In the genomic region with DNA sequence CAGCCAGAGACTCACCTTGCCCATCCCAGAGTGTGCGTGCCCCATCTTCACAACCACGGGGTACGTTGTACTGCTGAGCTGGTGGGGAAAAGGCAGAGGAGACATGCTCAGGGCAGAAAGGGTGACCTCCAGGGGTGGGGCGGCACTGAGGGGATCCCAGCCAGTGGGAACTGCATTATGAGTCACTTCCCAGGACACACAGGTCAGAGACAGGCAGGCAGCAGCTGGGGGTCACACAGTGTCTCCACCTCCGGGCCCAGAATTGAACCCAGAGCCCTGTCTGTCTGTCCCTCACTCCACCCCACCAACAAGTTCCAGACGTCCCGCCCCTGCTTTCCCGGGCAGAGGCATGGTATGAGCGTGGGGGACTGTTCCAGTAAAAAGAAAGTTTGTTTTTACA, we compare ENCODE assay signal across 15 cellular contexts. TPM values are rescaled to one million over a fixed set of nuclear protein-coding genes. Genes with fewer than 3 reads are reported as not detected.
"Had no signal": no experiment of that assay in that cellular context is flagged by ENCODE, and none has a peak within 500 bp of the region (broad histone marks: within the 10 kb centered on the region; RNA-seq: fewer than 3 reads in every experiment).

No MANE protein-coding gene starts in this region.

- ATAC-seq: activated naive CD4-positive, alpha-beta T cell treated with anti-CD3 and anti-CD28 coated beads, Interleukin-2, amount 50 U/mL, for 72 hours; foreskin keratinocyte had no signal

- DNase-seq: activated CD4-positive, alpha-beta T cell treated with anti-CD3 and anti-CD28 coated beads, Interleukin-2, amount 50 U/mL, for 1 hour; activated CD4-positive, CD25-positive, alpha-beta regulatory T cell; activated effector memory CD4-positive, alpha-beta T cell treated with anti-CD3 and anti-CD28 coated beads, Interleukin-2, amount 50 U/mL, for 16 hours; amygdala; dermis blood vessel endothelial cell; endodermal cell; foreskin keratinocyte; immature natural killer cell; stimulated activated CD4-positive, alpha-beta T cell treated with anti-CD3 and anti-CD28 coated beads, Interleukin-4, amount 100 ng/mL, for 4 hours; stomach had no signal

- H3K9ac ChIP-seq: neural progenitor cell, parathyroid adenoma had no signal

- H3K4me3 ChIP-seq: neural progenitor cell, skin epidermis, stomach, thoracic aorta had no signal

- H3K4me1 ChIP-seq: parathyroid adenoma had no signal

- H3K27ac ChIP-seq: foreskin keratinocyte, neural progenitor cell, parathyroid adenoma, skin epidermis, stomach, thoracic aorta had no signal

- H3K27me3 ChIP-seq: foreskin keratinocyte, neural progenitor cell, stomach had no signal

- H3K9me3 ChIP-seq: stomach, thoracic aorta had no signal

- H3K36me3 ChIP-seq: neural progenitor cell, stomach, thoracic aorta had no signal

RNA-seq across cellular contexts. Expression of gene SYN1, which starts 42.2 kb away (rescaled TPM):
- total RNA-seq: dermis blood vessel endothelial cell had no signal
